21 cellular contexts compared by ENCODE assay signal in genomic region chr3:192843742-192844350, GRCh38.
"Had no signal": no experiment of that assay in that cellular context is flagged by ENCODE, and none has a peak within 500 bp of the region (broad histone marks: within the 10 kb centered on the region; RNA-seq: fewer than 3 reads in every experiment).

No MANE protein-coding gene starts in this region.

- DNase-seq: activated CD4-positive, alpha-beta T cell treated with anti-CD3 and anti-CD28 coated beads, Interleukin-2, amount 50 U/mL, for 4 hours; activated CD8-positive, alpha-beta memory T cell treated with anti-CD3 and anti-CD28 coated beads, Interleukin-2, amount 10 ng/mL, durations not matched to agents 7 days and 5 days; activated effector memory CD4-positive, alpha-beta T cell treated with Interleukin-2 at 50 U/mL for 16 hours; activated T-cell treated with anti-CD3 and anti-CD28 coated beads, Interleukin-2, amount 50 U/mL, for 24 hours; amniotic stem cell; body of pancreas; effector memory CD4-positive, alpha-beta T cell; heart right ventricle; left ventricle myocardium inferior; occipital lobe; psoas muscle; spleen; stimulated activated CD4-positive, alpha-beta T cell treated with anti-CD3 and anti-CD28 coated beads, Interleukin-1b, Interleukin-23, amount 100 ng/mL, for 48 hours had no signal

- H3K27ac Mint-ChIP-seq: activated CD8-positive, alpha-beta memory T cell treated with anti-CD3 and anti-CD28 coated beads, Interleukin-2, amount 10 ng/mL, durations not matched to agents 7 days and 5 days; activated naive CD4-positive, alpha-beta T cell treated with anti-CD3 and anti-CD28 coated beads, Interleukin-2, amount 50 U/mL, for 72 hours; activated T-cell treated with anti-CD3 and anti-CD28 coated beads, Interleukin-2, amount 50 U/mL, for 24 hours; memory B cell; natural killer cell treated with Interleukin-12 subunit alpha and Interleukin-12 subunit beta and Interleukin-15 and Interleukin-18, amount 100 ng/mL, for 72 hours; stimulated activated memory B cell treated with anti-CD40 and anti-IgM and Interleukin-4, amounts not matched to agents 10 μg/mL and 1 μg/mL and 100 μg/mL, for 72 hours had no signal

- H3K9me3 ChIP-seq: body of pancreas, heart right ventricle, left ventricle myocardium inferior, psoas muscle, spleen, tibial nerve had no signal

- H3K36me3 Mint-ChIP-seq: activated CD8-positive, alpha-beta memory T cell treated with anti-CD3 and anti-CD28 coated beads, Interleukin-2, amount 10 ng/mL, durations not matched to agents 7 days and 5 days; activated naive CD4-positive, alpha-beta T cell treated with anti-CD3 and anti-CD28 coated beads, Interleukin-2, amount 50 U/mL, for 72 hours; memory B cell; natural killer cell treated with Interleukin-12 subunit alpha and Interleukin-12 subunit beta and Interleukin-15 and Interleukin-18, amount 100 ng/mL, for 72 hours had no signal

- H3K4me3 Mint-ChIP-seq: activated CD8-positive, alpha-beta memory T cell treated with anti-CD3 and anti-CD28 coated beads, Interleukin-2, amount 10 ng/mL, durations not matched to agents 7 days and 5 days; activated T-cell treated with anti-CD3 and anti-CD28 coated beads, Interleukin-2, amount 50 U/mL, for 24 hours; memory B cell; natural killer cell treated with Interleukin-12 subunit alpha and Interleukin-12 subunit beta and Interleukin-15 and Interleukin-18, amount 100 ng/mL, for 72 hours; stimulated activated memory B cell treated with anti-CD40 and anti-IgM and Interleukin-4, amounts not matched to agents 10 μg/mL and 1 μg/mL and 100 μg/mL, for 72 hours had no signal

- ATAC-seq: activated CD4-positive, CD25-positive, alpha-beta regulatory T cell treated with anti-CD3 and anti-CD28 coated beads, Interleukin-2, amount 50 U/mL, for 24 hours; activated CD8-positive, alpha-beta memory T cell treated with anti-CD3 and anti-CD28 coated beads, Interleukin-2, amount 10 ng/mL, durations not matched to agents 7 days and 5 days; activated naive CD4-positive, alpha-beta T cell treated with anti-CD3 and anti-CD28 coated beads, Interleukin-2, amount 50 U/mL, for 72 hours; body of pancreas; natural killer cell treated with Interleukin-12 subunit alpha and Interleukin-12 subunit beta and Interleukin-15 and Interleukin-18, amount 100 ng/mL, for 72 hours; sciatic nerve; stimulated activated memory B cell treated with anti-CD40 and anti-IgM and Interleukin-4, amounts not matched to agents 10 μg/mL and 1 μg/mL and 100 μg/mL, for 72 hours had no signal

- FAIRE-seq: frontal cortex had no signal

- H3K27me3 Mint-ChIP-seq: activated T-cell treated with anti-CD3 and anti-CD28 coated beads, Interleukin-2, amount 50 U/mL, for 24 hours had no signal
